ENCODE assay signal across 20 cellular contexts in the genomic region with DNA sequence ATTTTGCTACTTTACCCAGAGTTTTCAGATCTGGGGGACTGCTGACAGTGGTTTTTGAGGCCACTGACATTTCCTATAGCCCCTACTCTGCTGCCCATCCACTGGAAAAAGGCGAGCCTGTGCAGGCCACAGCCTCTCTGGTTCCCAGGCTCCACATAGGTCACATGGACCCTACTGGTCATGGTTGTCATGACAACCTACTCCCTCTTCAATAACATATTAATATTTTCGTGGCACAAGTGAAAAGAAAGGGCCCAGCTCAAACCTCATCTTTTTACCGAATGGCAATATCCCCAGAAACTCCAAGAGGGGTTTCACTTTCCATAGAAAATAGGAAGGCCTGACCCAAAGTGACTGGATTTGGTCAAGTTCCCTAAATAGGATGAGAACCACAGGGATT. TPM values are rescaled to one million over a fixed set of nuclear protein-coding genes. Genes with fewer than 3 reads are reported as not detected.
A peak's percentile ranks its signal among the peaks of the same experiment; 100 is the strongest.
DNase-seq lines count a peak whose midpoint lies in the region; ATAC-seq lines count a peak whose summit lies in the region.
"Had no signal": no experiment of that assay in that cellular context is flagged by ENCODE, and none has a peak within 500 bp of the region (broad histone marks: within the 10 kb centered on the region; RNA-seq: fewer than 3 reads in every experiment).

No MANE protein-coding gene starts in this region.

- intact Hi-C loops in sciatic nerve (cut with DNase I), result loop anchor here (5.0 to 10.0 kb wide), 3 partner anchors 233 to 995 kb away; no protein-coding TSS in a partner anchor

- ATAC-seq in sciatic nerve, result no peak
- ATAC-seq in GM19397 (IDR thresholded peaks at IDR 0.05; ENCODE audit: unreplicated experiment), result no peak
- no peak for ATAC-seq in GM19452 (IDR thresholded peaks at IDR 0.05; ENCODE audit: unreplicated experiment)
- ATAC-seq: activated CD8-positive, alpha-beta T cell treated with anti-CD3 and anti-CD28 coated beads, Interleukin-2, amount 10 ng/mL, durations not matched to agents 7 days and 5 days; pancreas had no signal

- DNase-seq in ELR (ENCODE audit: low read depth) (peak; percentile 29), MV-4-11 (lab: John Stamatoyannopoulos, UW) (peak; percentile 5), dermis blood vessel endothelial cell (peak; percentile 7), myocyte (ENCODE audit: low read depth) (peak; percentile 36), sciatic nerve (ENCODE audit: low spot score) (no peak)
- DNase-seq: activated CD8-positive, alpha-beta T cell treated with anti-CD3 and anti-CD28 coated beads, Interleukin-2, amount 10 ng/mL, durations not matched to agents 7 days and 5 days; anterior cingulate cortex; caudate nucleus; CD4-positive, alpha-beta T cell; KG1; left ventricle myocardium inferior; NCI-H1436; NCI-H2107; NCI-H446; pancreas; retina; RPMI8226; trophoblast cell had no signal

RNA-seq across cellular contexts. Expression of gene FOXO3, which starts 11.0 kb away (rescaled TPM):
- total RNA-seq in dermis blood vessel endothelial cell, result 21.3 and 22.2 TPM in 2 replicates
- 49.2 and 58.6 TPM in 2 replicates for total RNA-seq in myocyte
- polyA plus RNA-seq in myocyte (2012), result 12.9 TPM
- 79.1 TPM for total RNA-seq in sciatic nerve
